ENCODE assay signal across 2 cellular contexts in the genomic region with DNA sequence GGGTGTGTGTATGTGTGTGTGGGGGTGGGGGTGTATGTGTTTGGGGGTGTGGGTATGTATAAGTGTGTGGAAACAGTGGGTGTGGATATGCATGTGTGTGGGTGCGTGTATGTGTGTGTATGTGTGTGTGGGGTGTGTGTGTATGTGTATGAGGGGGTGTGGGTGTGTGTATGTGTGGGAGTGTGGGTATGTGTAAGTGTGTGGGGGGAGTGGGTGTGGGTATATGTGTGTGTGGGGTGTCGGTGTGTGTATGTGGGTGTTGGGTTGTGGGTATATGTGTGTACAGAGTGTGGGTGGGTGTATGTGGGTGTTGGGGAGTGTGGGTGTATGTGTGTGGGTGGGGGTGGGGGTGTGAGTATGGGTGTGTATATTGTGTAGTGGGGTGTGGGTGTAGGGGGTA.
TF ChIP-seq lines count a peak whose summit lies in the region.

No MANE protein-coding gene starts in this region.

TF ChIP-seq in IMR-90, 13 proteins besides CTCF, POLR2A, EP300 and RAD21:
- TF ChIP-seq BHLHE40 (IDR thresholded peaks at IDR 0.05; ENCODE audit: low read depth, low read length) = no peak
- no peak for TF ChIP-seq SMC3 (IDR thresholded peaks at IDR 0.05; ENCODE audit: low read depth, low read length)
- no peak for TF ChIP-seq MAFK (IDR thresholded peaks at IDR 0.05; ENCODE audit: low read depth, low read length)
- TF ChIP-seq FOS (IDR thresholded peaks at IDR 0.05; ENCODE audit: low read depth, low read length) = no peak
- TF ChIP-seq RCOR1 (IDR thresholded peaks at IDR 0.05; ENCODE audit: insufficient replicate concordance, low read length) = no peak
- TF ChIP-seq NFE2L2 (IDR thresholded peaks at IDR 0.05; ENCODE audit: low read depth, low read length) = no peak
- TF ChIP-seq, protein P1, sequence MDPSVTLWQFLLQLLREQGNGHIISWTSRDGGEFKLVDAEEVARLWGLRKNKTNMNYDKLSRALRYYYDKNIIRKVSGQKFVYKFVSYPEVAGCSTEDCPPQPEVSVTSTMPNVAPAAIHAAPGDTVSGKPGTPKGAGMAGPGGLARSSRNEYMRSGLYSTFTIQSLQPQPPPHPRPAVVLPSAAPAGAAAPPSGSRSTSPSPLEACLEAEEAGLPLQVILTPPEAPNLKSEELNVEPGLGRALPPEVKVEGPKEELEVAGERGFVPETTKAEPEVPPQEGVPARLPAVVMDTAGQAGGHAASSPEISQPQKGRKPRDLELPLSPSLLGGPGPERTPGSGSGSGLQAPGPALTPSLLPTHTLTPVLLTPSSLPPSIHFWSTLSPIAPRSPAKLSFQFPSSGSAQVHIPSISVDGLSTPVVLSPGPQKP (IDR thresholded peaks at IDR 0.05; ENCODE audit: borderline replicate concordance, low read depth, low read length) = no peak
- no peak for TF ChIP-seq MXI1 (IDR thresholded peaks at IDR 0.05; ENCODE audit: borderline replicate concordance, low read depth, low read length)
- TF ChIP-seq CHD1 (IDR thresholded peaks at IDR 0.05; ENCODE audit: low read depth, low read length) = no peak
- TF ChIP-seq, protein P2, sequence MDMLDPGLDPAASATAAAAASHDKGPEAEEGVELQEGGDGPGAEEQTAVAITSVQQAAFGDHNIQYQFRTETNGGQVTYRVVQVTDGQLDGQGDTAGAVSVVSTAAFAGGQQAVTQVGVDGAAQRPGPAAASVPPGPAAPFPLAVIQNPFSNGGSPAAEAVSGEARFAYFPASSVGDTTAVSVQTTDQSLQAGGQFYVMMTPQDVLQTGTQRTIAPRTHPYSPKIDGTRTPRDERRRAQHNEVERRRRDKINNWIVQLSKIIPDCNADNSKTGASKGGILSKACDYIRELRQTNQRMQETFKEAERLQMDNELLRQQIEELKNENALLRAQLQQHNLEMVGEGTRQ (IDR thresholded peaks at IDR 0.05; ENCODE audit: low read depth, low read length) = no peak
- no peak for TF ChIP-seq CEBPB (IDR thresholded peaks at IDR 0.05; ENCODE audit: low read depth, low read length)
- no peak for TF ChIP-seq MAZ (IDR thresholded peaks at IDR 0.05; ENCODE audit: borderline replicate concordance, low read depth, low read length)
- no peak for TF ChIP-seq RFX5 (IDR thresholded peaks at IDR 0.05; ENCODE audit: low read depth, low read length)

TF ChIP-seq in H1, 55 proteins besides CTCF, POLR2A, EP300 and RAD21:
- TF ChIP-seq, protein P3, sequence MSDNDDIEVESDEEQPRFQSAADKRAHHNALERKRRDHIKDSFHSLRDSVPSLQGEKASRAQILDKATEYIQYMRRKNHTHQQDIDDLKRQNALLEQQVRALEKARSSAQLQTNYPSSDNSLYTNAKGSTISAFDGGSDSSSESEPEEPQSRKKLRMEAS (IDR thresholded peaks at IDR 0.05) = no peak
- TF ChIP-seq BRCA1 (IDR thresholded peaks at IDR 0.05; ENCODE audit: low read depth, low read length) (no peak), NANOG (IDR thresholded peaks at IDR 0.05; ENCODE audit: insufficient read depth, low read depth, low read length, poor library complexity, severe bottlenecking) (no peak), RNF2 (IDR thresholded peaks at IDR 0.05; ENCODE audit: borderline replicate concordance, low read depth, low read length, missing control alignments, poor library complexity, severe bottlenecking) (no peak), TBP (IDR thresholded peaks at IDR 0.05; ENCODE audit: low read depth, low read length) (no peak), EZH2 (IDR thresholded peaks at IDR 0.05; ENCODE audit: low read depth, low read length, severe bottlenecking) (no peak), ASH2L (IDR thresholded peaks at IDR 0.05; ENCODE audit: low read length) (no peak), GTF2F1 (IDR thresholded peaks at IDR 0.05; ENCODE audit: borderline replicate concordance, low read depth, low read length) (no peak), SUZ12 (IDR thresholded peaks at IDR 0.05; ENCODE audit: low read length) (no peak), HDAC2 (IDR thresholded peaks at IDR 0.05; ENCODE audit: borderline replicate concordance in 1 of 2, low read depth in 2 of 2, low read length in 2 of 2) (no peak), SAP30 (IDR thresholded peaks at IDR 0.05; ENCODE audit: insufficient read depth, insufficient replicate concordance, low read length) (no peak), KDM4A (IDR thresholded peaks at IDR 0.05; ENCODE audit: low read depth, low read length, severe bottlenecking) (no peak), MAFK (IDR thresholded peaks at IDR 0.05; ENCODE audit: low read depth, low read length) (no peak)
TF ChIP-seq in H1: peak in this region for 0.
